1 cellular context compared by ENCODE assay signal in the genomic region with DNA sequence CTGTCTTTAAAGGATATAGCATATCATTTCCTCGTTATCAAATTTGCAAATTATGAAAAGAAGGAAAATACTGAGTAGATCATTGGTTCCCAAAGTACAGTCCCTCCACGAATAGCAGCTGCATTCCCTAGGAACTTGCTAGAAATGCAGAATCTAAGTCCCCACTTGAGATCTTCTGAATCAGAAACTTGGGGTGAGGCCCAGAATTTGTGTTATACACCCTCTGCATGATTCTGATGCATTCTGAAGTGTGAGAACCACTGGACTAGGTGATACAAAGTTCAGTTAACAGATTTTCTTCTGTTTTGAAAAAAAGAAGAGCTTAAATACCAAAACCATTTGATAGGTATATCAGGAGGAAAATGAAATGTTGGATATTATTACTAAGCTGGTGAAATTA.
TF ChIP-seq lines count a peak whose summit lies in the region.

No MANE protein-coding gene starts in this region.

TF ChIP-seq in WTC11, 78 proteins besides CTCF, POLR2A, EP300 and RAD21 (continued from another document):
- TF ChIP-seq, protein P1, sequence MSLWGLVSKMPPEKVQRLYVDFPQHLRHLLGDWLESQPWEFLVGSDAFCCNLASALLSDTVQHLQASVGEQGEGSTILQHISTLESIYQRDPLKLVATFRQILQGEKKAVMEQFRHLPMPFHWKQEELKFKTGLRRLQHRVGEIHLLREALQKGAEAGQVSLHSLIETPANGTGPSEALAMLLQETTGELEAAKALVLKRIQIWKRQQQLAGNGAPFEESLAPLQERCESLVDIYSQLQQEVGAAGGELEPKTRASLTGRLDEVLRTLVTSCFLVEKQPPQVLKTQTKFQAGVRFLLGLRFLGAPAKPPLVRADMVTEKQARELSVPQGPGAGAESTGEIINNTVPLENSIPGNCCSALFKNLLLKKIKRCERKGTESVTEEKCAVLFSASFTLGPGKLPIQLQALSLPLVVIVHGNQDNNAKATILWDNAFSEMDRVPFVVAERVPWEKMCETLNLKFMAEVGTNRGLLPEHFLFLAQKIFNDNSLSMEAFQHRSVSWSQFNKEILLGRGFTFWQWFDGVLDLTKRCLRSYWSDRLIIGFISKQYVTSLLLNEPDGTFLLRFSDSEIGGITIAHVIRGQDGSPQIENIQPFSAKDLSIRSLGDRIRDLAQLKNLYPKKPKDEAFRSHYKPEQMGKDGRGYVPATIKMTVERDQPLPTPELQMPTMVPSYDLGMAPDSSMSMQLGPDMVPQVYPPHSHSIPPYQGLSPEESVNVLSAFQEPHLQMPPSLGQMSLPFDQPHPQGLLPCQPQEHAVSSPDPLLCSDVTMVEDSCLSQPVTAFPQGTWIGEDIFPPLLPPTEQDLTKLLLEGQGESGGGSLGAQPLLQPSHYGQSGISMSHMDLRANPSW (CRISPR knock-in tag; conservative IDR thresholded peaks at IDR 0.05; ENCODE audit: low read depth) = no peak
- no peak for TF ChIP-seq FOXK1 (CRISPR knock-in tag; IDR thresholded peaks at IDR 0.05)
- no peak for TF ChIP-seq FOXJ3 (CRISPR knock-in tag; IDR thresholded peaks at IDR 0.05; ENCODE audit: borderline replicate concordance)
- no peak for TF ChIP-seq ZBTB21 (CRISPR knock-in tag; IDR thresholded peaks at IDR 0.05; ENCODE audit: borderline replicate concordance)
- TF ChIP-seq, protein P2, sequence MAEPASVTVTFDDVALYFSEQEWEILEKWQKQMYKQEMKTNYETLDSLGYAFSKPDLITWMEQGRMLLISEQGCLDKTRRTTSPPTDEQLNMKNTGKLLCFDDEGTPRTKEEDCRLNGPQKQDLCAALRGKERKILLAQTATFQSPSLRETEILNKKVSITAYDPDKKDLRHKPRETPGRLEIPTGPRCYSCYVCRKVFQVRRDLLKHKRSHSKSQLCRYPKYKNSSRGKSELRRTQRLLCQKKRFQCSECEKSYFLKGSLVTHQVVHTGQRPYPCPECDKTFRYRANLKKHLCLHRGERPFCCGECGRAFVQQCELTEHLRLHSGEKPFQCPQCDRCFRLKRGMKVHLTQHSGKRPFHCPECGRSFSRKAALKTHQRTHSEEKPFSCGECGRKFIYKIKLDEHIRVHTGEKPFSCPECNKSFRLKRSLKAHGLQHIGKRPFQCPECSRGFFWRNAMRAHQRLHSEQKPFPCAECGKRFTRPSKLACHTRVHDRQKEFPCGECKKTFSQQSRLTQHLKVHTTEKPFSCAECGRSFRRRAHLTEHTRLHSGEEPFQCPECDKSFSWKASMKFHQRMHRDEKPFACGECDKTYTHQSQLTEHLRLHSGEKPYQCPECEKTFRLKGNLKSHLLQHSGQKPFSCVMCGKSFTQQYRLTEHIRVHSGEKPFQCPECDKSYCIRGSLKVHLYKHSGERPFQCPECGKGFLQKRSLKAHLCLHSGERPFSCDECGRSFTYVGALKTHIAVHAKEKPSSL (CRISPR knock-in tag; conservative IDR thresholded peaks at IDR 0.05) = no peak
